8 cellular contexts compared by ENCODE assay signal in genomic region chr14:103920981-103921854, GRCh38. TPM values are rescaled to one million over a fixed set of nuclear protein-coding genes. Genes with fewer than 3 reads are reported as not detected.
DNase-seq lines count a peak whose midpoint lies in the region; ATAC-seq, FAIRE-seq and TF ChIP-seq lines count a peak whose summit lies in the region.

No MANE protein-coding gene starts in this region.

- H3K4me3 Mint-ChIP-seq in dendritic cell treated with granulocyte-macrophage colony-stimulating factor and Interleukin-4, amounts not matched to agents 40 ng/mL and 50 ng/mL, for 4 days, result peak overlapping the region; percentile 91

- POLR2A ChIA-PET in HepG2 (lab: Yijun Ruan, JAX), result interaction anchor here (0.9 kb wide), 1 partner anchor 41 kb away, joined by 4 read pairs; no protein-coding TSS in a partner anchor

- in situ Hi-C loops in HepG2 (cut with HindIII; ENCODE audit: extremely low pct_ligation_motif_present, low pct_unique_long_range_greater_than_20kb), result loop anchor here (10.0 kb wide), 1 partner anchor 54 kb away; no protein-coding TSS in a partner anchor

- H3K27ac ChIP-seq in HepG2 (ENCODE audit: extremely low read length, insufficient read depth, low read length), result peak overlapping the region; percentile 84

- DNase-seq in CD1c-positive myeloid dendritic cell (ENCODE audit: extremely low spot score) (peak; percentile 97), NCI-H526 treated with DMSO at 0.1 percent for 48 hours (lab: John Stamatoyannopoulos, UW) (peak; percentile 93), HepG2 (ENCODE audit: low spot score) (peak; percentile 83)
- peak; percentile 93 for DNase-seq in activated CD4-positive, alpha-beta T cell treated with anti-CD3 and anti-CD28 coated beads, Interleukin-2, amount 50 U/mL, for 1 hour
- peak; percentile 93 to 95 for DNase-seq in stimulated activated CD4-positive, alpha-beta T cell treated with anti-CD3 and anti-CD28 coated beads, Interleukin-2, amount 100 ng/mL, for 48 hours

- FAIRE-seq in HepG2 (lab: Jason Lieb, UNC), result peak; percentile 60

- H3K4me3 ChIP-seq in HepG2 (replicated peaks in 1 of 3; ENCODE audit: insufficient read depth in 1 of 3, low read depth in 2 of 3, low read length in 3 of 3), result peak overlapping the region; percentile 89 to 93 (median 92)

- peak; percentile 95 for ATAC-seq in GM19351 (IDR thresholded peaks at IDR 0.05; ENCODE audit: unreplicated experiment)
- ATAC-seq in HG03520 (IDR thresholded peaks at IDR 0.05; ENCODE audit: unreplicated experiment), result peak; percentile 95
- ATAC-seq in HepG2, result peak; percentile 97

- no peaks in the 10 kb centered on the region for H3K9me3 Mint-ChIP-seq in dendritic cell treated with granulocyte-macrophage colony-stimulating factor and Interleukin-4, amounts not matched to agents 40 ng/mL and 50 ng/mL, for 4 days

- H2AFZ ChIP-seq in HepG2 (ENCODE audit: low read length), result no peak overlapping the region

- H3K4me1 Mint-ChIP-seq in dendritic cell treated with granulocyte-macrophage colony-stimulating factor and Interleukin-4, amounts not matched to agents 40 ng/mL and 50 ng/mL, for 4 days (ENCODE audit: low read depth), result peaks cover 37% of the 10 kb centered on the region

- 3% methylated on average over 10 of the region's 58 CpGs for WGBS in HepG2 (ENCODE audit: low lambda C conversion rate)

- peak overlapping the region; percentile 80 for H3K4me2 ChIP-seq in HepG2 (ENCODE audit: low read depth, low read length)

- BruUV-seq in HepG2 (replicated peaks; lab: Mats Ljungman, UMichigan), result TSS peak; percentile 79

- H3K79me2 ChIP-seq in HepG2 (ENCODE audit: insufficient read depth, low read length), result peaks cover 39% of the 10 kb centered on the region

- TF ChIP-seq EP300 in HepG2 (IDR thresholded peaks at IDR 0.05; ENCODE audit: low read depth in 2 of 2, low read length in 2 of 2) (peak in 1 of 2 experiments; percentile 35; a peak in 1 of 4 replicates), HepG2 (CRISPR knock-in tag; IDR thresholded peaks at IDR 0.05; ENCODE audit: borderline replicate concordance) (no peak)

- intact Hi-C loops in dendritic cell treated with granulocyte-macrophage colony-stimulating factor and Interleukin-4, amounts not matched to agents 40 ng/mL and 50 ng/mL, for 4 days (cut with micrococcal nuclease), result no loop called here
- intact Hi-C loops in HepG2 (cut with micrococcal nuclease; ENCODE audit: unreplicated experiment), result no loop called here

- peaks cover 34% of the 10 kb centered on the region for H3K36me3 Mint-ChIP-seq in dendritic cell treated with granulocyte-macrophage colony-stimulating factor and Interleukin-4, amounts not matched to agents 40 ng/mL and 50 ng/mL, for 4 days (ENCODE audit: low read depth)

- no peaks in the 10 kb centered on the region; a peak in 1 of 5 replicates for H3K27me3 ChIP-seq in HepG2 (ENCODE audit: control insufficient read depth in 1 of 2, insufficient read depth in 2 of 2, low read length in 2 of 2)

- no peaks in the 10 kb centered on the region for H3K9me3 ChIP-seq in HepG2 (ENCODE audit: low read length)

- peak; percentile 78 for TF ChIP-seq RAD21 in HepG2 (CRISPR knock-in tag; IDR thresholded peaks at IDR 0.05)

- H3K4me1 ChIP-seq in HepG2 (ENCODE audit: insufficient read depth, low read length), result peaks cover 42% of the 10 kb centered on the region

- peak overlapping the region; percentile 93 for H3K9ac ChIP-seq in HepG2 (ENCODE audit: insufficient read depth, low read depth, low read length)

- H3K36me3 ChIP-seq in HepG2 (replicated peaks in 1 of 2; ENCODE audit: control insufficient read depth in 1 of 2, insufficient read depth in 2 of 2, low read length in 2 of 2), result peaks cover 4 to 19% of the 10 kb centered on the region in 2 experiments; a peak in 4 of 5 replicates

- H3K27ac Mint-ChIP-seq in dendritic cell treated with granulocyte-macrophage colony-stimulating factor and Interleukin-4, amounts not matched to agents 40 ng/mL and 50 ng/mL, for 4 days, result peak overlapping the region; percentile 89

- TF ChIP-seq POLR2A in HepG2 (IDR thresholded peaks at IDR 0.05; ENCODE audit: insufficient read depth in 1 of 2, low read depth in 2 of 2, low read length in 2 of 2), result peak; percentile 73 to 95

- no peaks in the 10 kb centered on the region for H3K27me3 Mint-ChIP-seq in dendritic cell treated with granulocyte-macrophage colony-stimulating factor and Interleukin-4, amounts not matched to agents 40 ng/mL and 50 ng/mL, for 4 days

- CTCF ChIA-PET in HepG2 (lab: Yijun Ruan, JAX; ENCODE audit: low intra/inter-chr PET ratio, low total read pairs), result interaction anchor here (1.3 to 1.5 kb wide), 2 partner anchors 11 to 113 kb away, joined by 5 to 6 read pairs; no protein-coding TSS in a partner anchor

- H4K20me1 ChIP-seq in HepG2 (ENCODE audit: insufficient read depth, low read length), result no peaks in the 10 kb centered on the region

- TF ChIP-seq CTCF in HepG2 (CRISPR knock-in tag; IDR thresholded peaks at IDR 0.05), result peak; percentile 99

TF ChIP-seq in HepG2, 621 proteins besides CTCF, POLR2A, EP300 and RAD21 (continues in another document):
- TF ChIP-seq PAF1 (CRISPR knock-in tag; IDR thresholded peaks at IDR 0.05) (no peak), FOXA3 (CRISPR knock-in tag; IDR thresholded peaks at IDR 0.05) (peak; percentile 68; the same call in 1 of the 2 replicates), ZFX (CRISPR knock-in tag; IDR thresholded peaks at IDR 0.05; ENCODE audit: low read depth) (peak; percentile 97), ZNF460 (CRISPR knock-in tag; IDR thresholded peaks at IDR 0.05; ENCODE audit: borderline replicate concordance) (peak; percentile 60; the same call in 1 of the 2 replicates), ZFYVE20 (CRISPR knock-in tag; IDR thresholded peaks at IDR 0.05; ENCODE audit: borderline replicate concordance, low read depth) (0 out of 2 replicates have a peak, but pooled peaks have one; percentile 65), NFYB (CRISPR knock-in tag; IDR thresholded peaks at IDR 0.05) (peak; percentile 39; the same call in 1 of the 2 replicates), AGO1 (IDR thresholded peaks at IDR 0.05; ENCODE audit: low read depth, low read length, poor library complexity, severe bottlenecking) (peak; percentile 48), ZFP90 (CRISPR knock-in tag; IDR thresholded peaks at IDR 0.05; ENCODE audit: borderline replicate concordance) (no peak; the same call in 1 of the 2 replicates)

RNA-seq across cellular contexts. Expression of gene TDRD9, which starts 7.0 kb away (rescaled TPM):
- not detected in 2 replicates for total RNA-seq in HepG2 (2016; rRNA removed; fragmentation: Illumina TruSeq; extraction: Trizol)
- not detected in 2 replicates for total RNA-seq in HepG2 (2016; cell fraction: cytosol; rRNA removed; fragmentation: Illumina TruSeq; extraction: Trizol; ENCODE audit: low read depth)
- total RNA-seq in HepG2 (2016; cell fraction: insoluble cytoplasmic fraction; rRNA removed; fragmentation: Illumina TruSeq; extraction: Trizol), result not detected in 2 replicates
- total RNA-seq in HepG2 (2016; cell fraction: membrane; rRNA removed; fragmentation: Illumina TruSeq; extraction: Trizol), result not detected in 2 replicates
- total RNA-seq in HepG2 (2016; cell fraction: nucleus; rRNA removed; fragmentation: Illumina TruSeq; extraction: Trizol), result not detected in 2 replicates
- polyA plus RNA-seq in HepG2 (2011; rRNA removed), result not detected in 2 replicates
- polyA plus RNA-seq in HepG2 (2011; cell fraction: cytosol; rRNA removed), result not detected in 2 replicates
- polyA plus RNA-seq in HepG2 (2011; cell fraction: nucleus; rRNA removed), result not detected in 2 replicates
- polyA plus RNA-seq in HepG2 (2012), result not detected in 2 replicates
- polyA plus RNA-seq in HepG2 (2016; cell fraction: cytosol; fragmentation: Illumina TruSeq; extraction: Trizol; ENCODE audit: low read depth), result not detected in 2 replicates
- polyA plus RNA-seq in HepG2 (2016; cell fraction: insoluble cytoplasmic fraction; fragmentation: Illumina TruSeq; extraction: Trizol; ENCODE audit: low read depth), result not detected in 2 replicates
- not detected in 2 replicates for polyA plus RNA-seq in HepG2 (2016; cell fraction: membrane; fragmentation: Illumina TruSeq; extraction: Trizol; ENCODE audit: low read depth)
- not detected in 2 replicates for polyA plus RNA-seq in HepG2 (2016; cell fraction: nucleus; fragmentation: Illumina TruSeq; extraction: Trizol; ENCODE audit: insufficient read depth, low read depth)
- polyA minus RNA-seq in HepG2 (2011; rRNA and poly(A)+ RNA removed; ENCODE audit: low replicate concordance), result 20.1 TPM in 1 of 2 replicates, not detected in the other
- not detected in 2 replicates for polyA minus RNA-seq in HepG2 (2011; cell fraction: cytosol; rRNA and poly(A)+ RNA removed)
- polyA minus RNA-seq in HepG2 (2011; cell fraction: nucleus; rRNA and poly(A)+ RNA removed), result not detected in 2 replicates

RNA-seq across cellular contexts. Expression of gene RD3L, which starts 21.1 kb away (rescaled TPM):
- total RNA-seq in HepG2 (2016; rRNA removed; fragmentation: Illumina TruSeq; extraction: Trizol), result not detected in 2 replicates
- not detected in 2 replicates for total RNA-seq in HepG2 (2016; cell fraction: cytosol; rRNA removed; fragmentation: Illumina TruSeq; extraction: Trizol; ENCODE audit: low read depth)
- total RNA-seq in HepG2 (2016; cell fraction: insoluble cytoplasmic fraction; rRNA removed; fragmentation: Illumina TruSeq; extraction: Trizol), result not detected in 2 replicates
- total RNA-seq in HepG2 (2016; cell fraction: membrane; rRNA removed; fragmentation: Illumina TruSeq; extraction: Trizol), result not detected in 2 replicates
- total RNA-seq in HepG2 (2016; cell fraction: nucleus; rRNA removed; fragmentation: Illumina TruSeq; extraction: Trizol), result not detected in 2 replicates
- polyA plus RNA-seq in HepG2 (2011; rRNA removed), result not detected in 2 replicates
- polyA plus RNA-seq in HepG2 (2011; cell fraction: cytosol; rRNA removed), result not detected in 2 replicates
- not detected in 2 replicates for polyA plus RNA-seq in HepG2 (2011; cell fraction: nucleus; rRNA removed)
- polyA plus RNA-seq in HepG2 (2012), result not detected in 2 replicates
- not detected in 2 replicates for polyA plus RNA-seq in HepG2 (2016; cell fraction: cytosol; fragmentation: Illumina TruSeq; extraction: Trizol; ENCODE audit: low read depth)
- polyA plus RNA-seq in HepG2 (2016; cell fraction: insoluble cytoplasmic fraction; fragmentation: Illumina TruSeq; extraction: Trizol; ENCODE audit: low read depth), result not detected in 2 replicates
- polyA plus RNA-seq in HepG2 (2016; cell fraction: membrane; fragmentation: Illumina TruSeq; extraction: Trizol; ENCODE audit: low read depth), result not detected in 2 replicates
- polyA plus RNA-seq in HepG2 (2016; cell fraction: nucleus; fragmentation: Illumina TruSeq; extraction: Trizol; ENCODE audit: insufficient read depth, low read depth), result not detected in 2 replicates
- not detected in 2 replicates for polyA minus RNA-seq in HepG2 (2011; rRNA and poly(A)+ RNA removed; ENCODE audit: low replicate concordance)
- polyA minus RNA-seq in HepG2 (2011; cell fraction: cytosol; rRNA and poly(A)+ RNA removed), result not detected in 2 replicates
- polyA minus RNA-seq in HepG2 (2011; cell fraction: nucleus; rRNA and poly(A)+ RNA removed), result not detected in 2 replicates

Comparison
In these comparisons a context has a peak if more than half of its experiments do, and no peak if none do; other contexts are left out.
1. Peak in every context shown above with its lines: DNase-seq, ATAC-seq, H3K4me3 ChIP-seq and H3K27ac ChIP-seq.